In the genomic region with DNA sequence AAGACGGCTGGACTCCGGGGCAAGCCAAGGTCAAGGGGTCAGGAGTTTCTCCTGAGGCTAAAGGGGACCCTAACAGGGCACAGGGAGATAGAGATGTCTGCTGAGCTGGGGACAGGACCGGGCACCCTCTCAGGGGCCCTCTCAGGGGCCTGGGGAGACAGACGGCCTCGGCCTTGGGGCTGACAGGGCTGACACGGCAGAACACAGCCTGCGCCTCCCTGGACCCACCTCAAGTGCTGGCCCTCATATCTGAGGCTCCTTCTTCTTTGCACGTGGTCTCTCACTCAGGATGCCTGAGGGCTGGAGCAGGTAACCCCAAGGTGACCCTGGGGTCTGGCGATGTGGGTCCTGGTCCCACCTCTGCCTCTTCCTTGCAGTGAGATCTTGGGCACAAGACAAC, we compare ENCODE assay signal across 24 cellular contexts.
"Had no signal": no experiment of that assay in that cellular context is flagged by ENCODE, and none has a peak within 500 bp of the region (broad histone marks: within the 10 kb centered on the region; RNA-seq: fewer than 3 reads in every experiment).

No MANE protein-coding gene starts in this region.

- H3K36me3 Mint-ChIP-seq: mesothelial cell of epicardium, naive B cell had no signal

- H3K27ac Mint-ChIP-seq: mesothelial cell of epicardium had no signal

- H3K4me1 ChIP-seq: gastrocnemius medialis, left lung, lower lobe of right lung had no signal

- H3K27ac ChIP-seq: coronary artery, dorsolateral prefrontal cortex, esophagus squamous epithelium, gastrocnemius medialis, left lung, lower lobe of right lung had no signal

- H3K9me3 Mint-ChIP-seq: mesothelial cell of epicardium had no signal

- DNase-seq: dermis blood vessel endothelial cell; dorsolateral prefrontal cortex; effector CD4-positive, alpha-beta T cell; effector memory CD4-positive, alpha-beta T cell; esophagus squamous epithelium; foreskin fibroblast; gastrocnemius medialis; glutamatergic neuron; head of caudate nucleus; heart right ventricle; hippocampal formation; left cardiac atrium; left lung; left ventricle myocardium superior; lower lobe of right lung; mesenchymal stem cell; mucosa of descending colon; naive B cell had no signal

- H3K4me3 Mint-ChIP-seq: mesothelial cell of epicardium had no signal

- H3K4me3 ChIP-seq: coronary artery, dorsolateral prefrontal cortex, esophagus squamous epithelium, gastrocnemius medialis, heart right ventricle, left lung, lower lobe of right lung, mucosa of descending colon had no signal

- H3K9me3 ChIP-seq: esophagus squamous epithelium, gastrocnemius medialis, heart right ventricle, left lung, lower lobe of right lung, mucosa of descending colon had no signal

- H3K36me3 ChIP-seq: esophagus squamous epithelium, gastrocnemius medialis, heart right ventricle, left lung, lower lobe of right lung had no signal

- H3K27me3 ChIP-seq: dorsolateral prefrontal cortex, gastrocnemius medialis, heart right ventricle had no signal

- FAIRE-seq: colon, endothelial cell of umbilical vein, islet of Langerhans, keratinocyte had no signal
